Comparison of ENCODE assay signal across 8 cellular contexts in genomic region chr1:247363000-247363399, GRCh38. TPM values are rescaled to one million over a fixed set of nuclear protein-coding genes. Genes with fewer than 3 reads are reported as not detected.
DNase-seq lines count a peak whose midpoint lies in the region; ATAC-seq, FAIRE-seq and TF ChIP-seq lines count a peak whose summit lies in the region.
"Not testable (repeated sequence)": the region's sequence is repeated elsewhere in the genome, so short reads cannot be mapped to it uniquely, and the experiment has no call there.
"Had no signal": no experiment of that assay in that cellular context is flagged by ENCODE, and none has a peak within 500 bp of the region (broad histone marks: within the 10 kb centered on the region; RNA-seq: fewer than 3 reads in every experiment).

No MANE protein-coding gene starts in this region.

- H3K27ac ChIP-seq in foreskin keratinocyte; HepG2 (ENCODE audit: extremely low read length, insufficient read depth, low read length); neural progenitor cell: not testable (repeated sequence)

- not testable (repeated sequence) for TF ChIP-seq EP300 in HepG2 (IDR thresholded peaks at IDR 0.05; ENCODE audit: low read depth in 2 of 2, low read length in 2 of 2); HepG2 (CRISPR knock-in tag; IDR thresholded peaks at IDR 0.05; ENCODE audit: borderline replicate concordance)

- not testable (repeated sequence) for H3K4me3 Mint-ChIP-seq in activated T-helper 1 cell treated with anti-CD3 and anti-CD28 coated beads, Interleukin-12 subunit alpha, Interleukin-12 subunit beta, Interleukin-2, Interleukin-4 antibody, amounts not matched to agents 30 ng/mL and 10 ng/mL and 1 ng/mL, durations not matched to agents 14 hours and 24 hours and 36 hours; effector memory CD8-positive, alpha-beta T cell; neural progenitor cell

- H3K9me3 ChIP-seq in HepG2 (ENCODE audit: low read length), result peaks cover 19% of the 10 kb centered on the region; the same call in 1 of the 2 replicates
- H3K9me3 ChIP-seq in neural progenitor cell (ENCODE audit: low read depth), result not testable (repeated sequence)

- not testable (repeated sequence) for TF ChIP-seq RAD21 in HepG2 (CRISPR knock-in tag; IDR thresholded peaks at IDR 0.05)

- not testable (repeated sequence) for FAIRE-seq in HepG2 (lab: Jason Lieb, UNC)

- H3K27me3 ChIP-seq in foreskin keratinocyte, neural progenitor cell: not testable (repeated sequence)
- peaks cover 0 to 23% of the 10 kb centered on the region in 2 experiments; a peak in 3 of 5 replicates for H3K27me3 ChIP-seq in HepG2 (ENCODE audit: control insufficient read depth in 1 of 2, insufficient read depth in 2 of 2, low read length in 2 of 2)

- WGBS in HepG2 (ENCODE audit: low lambda C conversion rate), result 58% methylated on average over 1 of the region's 1 CpG

- H3K36me3 ChIP-seq in HepG2 (replicated peaks in 1 of 2; ENCODE audit: control insufficient read depth in 1 of 2, insufficient read depth in 2 of 2, low read length in 2 of 2); neural progenitor cell: not testable (repeated sequence)

- H3K4me1 Mint-ChIP-seq in activated T-helper 1 cell treated with anti-CD3 and anti-CD28 coated beads, Interleukin-12 subunit alpha, Interleukin-12 subunit beta, Interleukin-2, Interleukin-4 antibody, amounts not matched to agents 30 ng/mL and 10 ng/mL and 1 ng/mL, durations not matched to agents 14 hours and 24 hours and 36 hours (ENCODE audit: low read depth); effector memory CD8-positive, alpha-beta T cell (ENCODE audit: low read depth in 2 of 2); neural progenitor cell: not testable (repeated sequence)

- not testable (repeated sequence) for H3K79me2 ChIP-seq in HepG2 (ENCODE audit: insufficient read depth, low read length); neural progenitor cell (ENCODE audit: low read depth)

- not testable (repeated sequence) for H3F3A ChIP-seq in neural progenitor cell (ENCODE audit: low read depth)

- not testable (repeated sequence) for H4K20me1 ChIP-seq in HepG2 (ENCODE audit: insufficient read depth, low read length); neural progenitor cell (ENCODE audit: low read depth)

- CTCF ChIA-PET in HepG2 (lab: Yijun Ruan, JAX; ENCODE audit: low intra/inter-chr PET ratio, low total read pairs), result not testable (repeated sequence)

- H3K36me3 Mint-ChIP-seq in activated T-helper 1 cell treated with anti-CD3 and anti-CD28 coated beads, Interleukin-12 subunit alpha, Interleukin-12 subunit beta, Interleukin-2, Interleukin-4 antibody, amounts not matched to agents 30 ng/mL and 10 ng/mL and 1 ng/mL, durations not matched to agents 14 hours and 24 hours and 36 hours (ENCODE audit: low read depth); effector memory CD8-positive, alpha-beta T cell (ENCODE audit: insufficient read depth): not testable (repeated sequence)
- peaks cover 25% of the 10 kb centered on the region for H3K36me3 Mint-ChIP-seq in neural progenitor cell

- peaks cover 12% of the 10 kb centered on the region for H3K27me3 Mint-ChIP-seq in activated T-helper 1 cell treated with anti-CD3 and anti-CD28 coated beads, Interleukin-12 subunit alpha, Interleukin-12 subunit beta, Interleukin-2, Interleukin-4 antibody, amounts not matched to agents 30 ng/mL and 10 ng/mL and 1 ng/mL, durations not matched to agents 14 hours and 24 hours and 36 hours (ENCODE audit: insufficient read depth)
- peaks cover 32 to 61% of the 10 kb centered on the region in 2 donors for H3K27me3 Mint-ChIP-seq in effector memory CD8-positive, alpha-beta T cell
- H3K27me3 Mint-ChIP-seq in neural progenitor cell (ENCODE audit: insufficient read depth, low read depth), result peaks cover 12% of the 10 kb centered on the region

- not testable (repeated sequence) for H3K9ac ChIP-seq in HepG2 (ENCODE audit: insufficient read depth, low read depth, low read length); neural progenitor cell

- not testable (repeated sequence) for H2AFZ ChIP-seq in HepG2 (ENCODE audit: low read length); neural progenitor cell (replicated peaks)

- H3K4me3 ChIP-seq in HepG2 (replicated peaks in 1 of 3; ENCODE audit: insufficient read depth in 1 of 3, low read depth in 2 of 3, low read length in 3 of 3); neural progenitor cell: not testable (repeated sequence)

- TF ChIP-seq CTCF in foreskin keratinocyte (conservative IDR thresholded peaks at IDR 0.05); HepG2 (CRISPR knock-in tag; IDR thresholded peaks at IDR 0.05); neural progenitor cell (IDR thresholded peaks at IDR 0.05): not testable (repeated sequence)

- H3K4me1 ChIP-seq in foreskin keratinocyte; HepG2 (ENCODE audit: insufficient read depth, low read length); neural progenitor cell: not testable (repeated sequence)

- not testable (repeated sequence) for DNase-seq in activated T-helper 1 cell treated with anti-CD3 and anti-CD28 coated beads, Interleukin-12 subunit alpha, Interleukin-12 subunit beta, Interleukin-2, Interleukin-4 antibody, amounts not matched to agents 30 ng/mL and 10 ng/mL and 1 ng/mL, durations not matched to agents 14 hours and 24 hours and 36 hours (ENCODE audit: low spot score); effector memory CD8-positive, alpha-beta T cell; foreskin keratinocyte; HepG2 (ENCODE audit: low spot score); neural progenitor cell (ENCODE audit: low spot score)

- not testable (repeated sequence) for H3K9me3 Mint-ChIP-seq in activated T-helper 1 cell treated with anti-CD3 and anti-CD28 coated beads, Interleukin-12 subunit alpha, Interleukin-12 subunit beta, Interleukin-2, Interleukin-4 antibody, amounts not matched to agents 30 ng/mL and 10 ng/mL and 1 ng/mL, durations not matched to agents 14 hours and 24 hours and 36 hours; effector memory CD8-positive, alpha-beta T cell
- peaks cover 32% of the 10 kb centered on the region for H3K9me3 Mint-ChIP-seq in neural progenitor cell

- POLR2A ChIA-PET in HepG2 (lab: Yijun Ruan, JAX), result not testable (repeated sequence)

- not testable (repeated sequence) for H3K4me2 ChIP-seq in HepG2 (ENCODE audit: low read depth, low read length); neural progenitor cell

- TF ChIP-seq POLR2A in HepG2 (IDR thresholded peaks at IDR 0.05; ENCODE audit: insufficient read depth in 1 of 2, low read depth in 2 of 2, low read length in 2 of 2), result not testable (repeated sequence)

- peak overlapping the region; percentile 73 for H3K27ac Mint-ChIP-seq in activated T-helper 1 cell treated with anti-CD3 and anti-CD28 coated beads, Interleukin-12 subunit alpha, Interleukin-12 subunit beta, Interleukin-2, Interleukin-4 antibody, amounts not matched to agents 30 ng/mL and 10 ng/mL and 1 ng/mL, durations not matched to agents 14 hours and 24 hours and 36 hours
- H3K27ac Mint-ChIP-seq in effector memory CD8-positive, alpha-beta T cell, result peak overlapping the region; percentile 41 to 86
- H3K27ac Mint-ChIP-seq in neural progenitor cell, result peak overlapping the region; percentile 69

- ATAC-seq in effector memory CD8-positive, alpha-beta T cell (replicated peaks); HepG2: not testable (repeated sequence)
- peak; percentile 12 for ATAC-seq in foreskin keratinocyte

- in situ Hi-C loops in HepG2 (cut with HindIII; ENCODE audit: extremely low pct_ligation_motif_present, low pct_unique_long_range_greater_than_20kb), result not testable (repeated sequence)

- not testable (repeated sequence) for BruUV-seq in HepG2 (replicated peaks; lab: Mats Ljungman, UMichigan)

- intact Hi-C loops in activated T-helper 1 cell treated with anti-CD3 and anti-CD28 coated beads, Interleukin-12 subunit alpha, Interleukin-12 subunit beta, Interleukin-2, Interleukin-4 antibody, amounts not matched to agents 30 ng/mL and 10 ng/mL and 1 ng/mL, durations not matched to agents 14 hours and 24 hours and 36 hours (cut with micrococcal nuclease); HepG2 (cut with micrococcal nuclease; ENCODE audit: unreplicated experiment): not testable (repeated sequence)

RNA-seq across cellular contexts. Expression of gene ZNF496, which starts 31.3 kb away (rescaled TPM):
- 13.8 and 14.8 TPM in 2 replicates for total RNA-seq in activated T-helper 1 cell treated with anti-CD3 and anti-CD28 coated beads, Interleukin-12 subunit alpha, Interleukin-12 subunit beta, Interleukin-2, Interleukin-4 antibody, amounts not matched to agents 30 ng/mL and 10 ng/mL and 1 ng/mL, durations not matched to agents 14 hours and 24 hours and 36 hours
- total RNA-seq in foreskin keratinocyte (19.9 and 21.4 TPM in 2 replicates), HepG2 (2016; rRNA removed; fragmentation: Illumina TruSeq; extraction: Trizol) (14.6 and 14.8 TPM in 2 replicates), neural progenitor cell (ENCODE audit: low replicate concordance) (30.1 and 97.7 TPM in 2 replicates)
- polyA plus RNA-seq in foreskin keratinocyte (8.7 and 10.7 TPM in 2 replicates), HepG2 (2011; rRNA removed) (18.6 and 21.4 TPM in 2 replicates)
- 3.5 and 3.9 TPM in 2 replicates for total RNA-seq in HepG2 (2016; cell fraction: cytosol; rRNA removed; fragmentation: Illumina TruSeq; extraction: Trizol; ENCODE audit: low read depth)
- 12.9 and 14.4 TPM in 2 replicates for total RNA-seq in HepG2 (2016; cell fraction: insoluble cytoplasmic fraction; rRNA removed; fragmentation: Illumina TruSeq; extraction: Trizol)
- total RNA-seq in HepG2 (2016; cell fraction: membrane; rRNA removed; fragmentation: Illumina TruSeq; extraction: Trizol), result 13.3 and 14.3 TPM in 2 replicates
- total RNA-seq in HepG2 (2016; cell fraction: nucleus; rRNA removed; fragmentation: Illumina TruSeq; extraction: Trizol), result 11.3 and 12.8 TPM in 2 replicates
- 18.6 and 21.4 TPM in 2 replicates for polyA plus RNA-seq in HepG2 (2011; cell fraction: cytosol; rRNA removed)
- polyA plus RNA-seq in HepG2 (2011; cell fraction: nucleus; rRNA removed), result 29.3 and 32.0 TPM in 2 replicates
- 13.6 and 16.7 TPM in 2 replicates for polyA plus RNA-seq in HepG2 (2012)
- polyA plus RNA-seq in HepG2 (2016; cell fraction: cytosol; fragmentation: Illumina TruSeq; extraction: Trizol; ENCODE audit: low read depth), result 2.4 and 3.2 TPM in 2 replicates
- polyA plus RNA-seq in HepG2 (2016; cell fraction: insoluble cytoplasmic fraction; fragmentation: Illumina TruSeq; extraction: Trizol; ENCODE audit: low read depth), result 14.2 and 14.7 TPM in 2 replicates
- 9.0 and 9.3 TPM in 2 replicates for polyA plus RNA-seq in HepG2 (2016; cell fraction: membrane; fragmentation: Illumina TruSeq; extraction: Trizol; ENCODE audit: low read depth)
- polyA plus RNA-seq in HepG2 (2016; cell fraction: nucleus; fragmentation: Illumina TruSeq; extraction: Trizol; ENCODE audit: insufficient read depth, low read depth), result 17.5 and 19.9 TPM in 2 replicates
- polyA minus RNA-seq in HepG2 (2011; rRNA and poly(A)+ RNA removed; ENCODE audit: low replicate concordance), result 45.1 and 57.4 TPM in 2 replicates
- 20.3 and 20.7 TPM in 2 replicates for polyA minus RNA-seq in HepG2 (2011; cell fraction: cytosol; rRNA and poly(A)+ RNA removed)
- 14.9 and 17.2 TPM in 2 replicates for polyA minus RNA-seq in HepG2 (2011; cell fraction: nucleus; rRNA and poly(A)+ RNA removed)

RNA-seq across cellular contexts. Expression of gene NLRP3, which starts 53.0 kb away (rescaled TPM):
- 0.12 TPM in 1 of 2 replicates, not detected in the other for total RNA-seq in activated T-helper 1 cell treated with anti-CD3 and anti-CD28 coated beads, Interleukin-12 subunit alpha, Interleukin-12 subunit beta, Interleukin-2, Interleukin-4 antibody, amounts not matched to agents 30 ng/mL and 10 ng/mL and 1 ng/mL, durations not matched to agents 14 hours and 24 hours and 36 hours
- total RNA-seq in foreskin keratinocyte, result 0.03 and 0.04 TPM in 2 replicates
- polyA plus RNA-seq in foreskin keratinocyte, result 0.06 TPM in 2 replicates
- total RNA-seq in HepG2 (2016; rRNA removed; fragmentation: Illumina TruSeq; extraction: Trizol), result not detected in 2 replicates
- not detected in 2 replicates for total RNA-seq in HepG2 (2016; cell fraction: cytosol; rRNA removed; fragmentation: Illumina TruSeq; extraction: Trizol; ENCODE audit: low read depth)
- total RNA-seq in HepG2 (2016; cell fraction: insoluble cytoplasmic fraction; rRNA removed; fragmentation: Illumina TruSeq; extraction: Trizol), result not detected in 2 replicates
- not detected in 2 replicates for total RNA-seq in HepG2 (2016; cell fraction: membrane; rRNA removed; fragmentation: Illumina TruSeq; extraction: Trizol)
- total RNA-seq in HepG2 (2016; cell fraction: nucleus; rRNA removed; fragmentation: Illumina TruSeq; extraction: Trizol), result not detected in 2 replicates
- polyA plus RNA-seq in HepG2 (2011; rRNA removed), result not detected in 2 replicates
- 0.01 TPM in 1 of 2 replicates, not detected in the other for polyA plus RNA-seq in HepG2 (2011; cell fraction: cytosol; rRNA removed)
- not detected in 2 replicates for polyA plus RNA-seq in HepG2 (2011; cell fraction: nucleus; rRNA removed)
- polyA plus RNA-seq in HepG2 (2012), result not detected in 2 replicates
- polyA plus RNA-seq in HepG2 (2016; cell fraction: cytosol; fragmentation: Illumina TruSeq; extraction: Trizol; ENCODE audit: low read depth), result not detected in 2 replicates
- not detected in 2 replicates for polyA plus RNA-seq in HepG2 (2016; cell fraction: insoluble cytoplasmic fraction; fragmentation: Illumina TruSeq; extraction: Trizol; ENCODE audit: low read depth)
- polyA plus RNA-seq in HepG2 (2016; cell fraction: membrane; fragmentation: Illumina TruSeq; extraction: Trizol; ENCODE audit: low read depth), result not detected in 2 replicates
- polyA plus RNA-seq in HepG2 (2016; cell fraction: nucleus; fragmentation: Illumina TruSeq; extraction: Trizol; ENCODE audit: insufficient read depth, low read depth), result not detected in 2 replicates
- polyA minus RNA-seq in HepG2 (2011; rRNA and poly(A)+ RNA removed; ENCODE audit: low replicate concordance), result not detected in 2 replicates
- polyA minus RNA-seq in HepG2 (2011; cell fraction: cytosol; rRNA and poly(A)+ RNA removed), result not detected in 2 replicates
- not detected in 2 replicates for polyA minus RNA-seq in HepG2 (2011; cell fraction: nucleus; rRNA and poly(A)+ RNA removed)
- total RNA-seq in neural progenitor cell (ENCODE audit: low replicate concordance), result 0.09 and 2.6 TPM in 2 replicates
- total RNA-seq: Caco-2 had no signal
- polyA plus RNA-seq: A549, BJ had no signal
